ENCODE assay signal across 3 cellular contexts in genomic region chr19:3518231-3518630, GRCh38.
TF ChIP-seq lines count a peak whose summit lies in the region.

No MANE protein-coding gene starts in this region.

TF ChIP-seq in GM23338, 12 proteins besides CTCF, POLR2A, EP300 and RAD21:
- TF ChIP-seq ETS1 (IDR thresholded peaks at IDR 0.05) = no peak
- peak; percentile 67 for TF ChIP-seq NANOG (IDR thresholded peaks at IDR 0.05; ENCODE audit: borderline replicate concordance)
- no peak for TF ChIP-seq EZH2phosphoT487 (IDR thresholded peaks at IDR 0.05; ENCODE audit: unreplicated experiment)
TF ChIP-seq in GM23338: peak in this region for 1.

TF ChIP-seq in WTC11, 78 proteins besides CTCF, POLR2A, EP300 and RAD21:
- TF ChIP-seq ETV6 (CRISPR knock-in tag; IDR thresholded peaks at IDR 0.05) (no peak), PRDM15 (CRISPR knock-in tag; IDR thresholded peaks at IDR 0.05) (peak; percentile 71), NFATC4 (CRISPR knock-in tag; IDR thresholded peaks at IDR 0.05) (no peak), NFYB (CRISPR knock-in tag; conservative IDR thresholded peaks at IDR 0.05; ENCODE audit: low read depth) (no peak), TCF7 (CRISPR knock-in tag; IDR thresholded peaks at IDR 0.05; ENCODE audit: low read depth) (no peak), IRF1 (CRISPR knock-in tag; IDR thresholded peaks at IDR 0.05) (no peak), CBFB (CRISPR knock-in tag; IDR thresholded peaks at IDR 0.05; ENCODE audit: low read depth) (no peak), KAT7 (CRISPR knock-in tag; IDR thresholded peaks at IDR 0.05; ENCODE audit: borderline replicate concordance) (no peak), ZSCAN18 (CRISPR knock-in tag; IDR thresholded peaks at IDR 0.05) (no peak), SMAD4 (CRISPR knock-in tag; IDR thresholded peaks at IDR 0.05) (no peak), ZNF281 (CRISPR knock-in tag; IDR thresholded peaks at IDR 0.05) (no peak), ZNF121 (CRISPR knock-in tag; IDR thresholded peaks at IDR 0.05) (peak; percentile 89; the same call in 1 of the 2 replicates), ZNF232 (CRISPR knock-in tag; IDR thresholded peaks at IDR 0.05) (no peak), NR1H2 (CRISPR knock-in tag; IDR thresholded peaks at IDR 0.05) (no peak), FOXK1 (CRISPR knock-in tag; IDR thresholded peaks at IDR 0.05) (0 out of 2 replicates have a peak, but pooled peaks have one; percentile 15), RORB (CRISPR knock-in tag; IDR thresholded peaks at IDR 0.05) (no peak), TEAD1 (CRISPR knock-in tag; IDR thresholded peaks at IDR 0.05) (no peak), ZNF423 (CRISPR knock-in tag; IDR thresholded peaks at IDR 0.05) (peak; percentile 57), USF1 (CRISPR knock-in tag; IDR thresholded peaks at IDR 0.05) (no peak), JAZF1 (CRISPR knock-in tag; IDR thresholded peaks at IDR 0.05) (no peak)
TF ChIP-seq in WTC11: peak in this region for 4.

TF ChIP-seq in liver, 16 proteins besides CTCF, POLR2A, EP300 and RAD21:
- TF ChIP-seq TAF1 (conservative IDR thresholded peaks at IDR 0.05) (no peak), NR2F2 (IDR thresholded peaks at IDR 0.05) (no peak), FOXA2 (IDR thresholded peaks at IDR 0.05) (no peak), HNF4A (conservative IDR thresholded peaks at IDR 0.05) (no peak), YY1 (IDR thresholded peaks at IDR 0.05) (no peak), SP1 (IDR thresholded peaks at IDR 0.05) (no peak), JUND (IDR thresholded peaks at IDR 0.05) (no peak), REST (IDR thresholded peaks at IDR 0.05) (no peak), EGR1 (IDR thresholded peaks at IDR 0.05; ENCODE audit: low read depth in 2 of 2) (no peak), ZBTB33 (IDR thresholded peaks at IDR 0.05) (no peak), GABPA (IDR thresholded peaks at IDR 0.05 in 1 of 2, conservative IDR thresholded peaks at IDR 0.05 in 1 of 2) (no peak), MAX (IDR thresholded peaks at IDR 0.05) (no peak), HNF4G (IDR thresholded peaks at IDR 0.05) (no peak), ATF3 (IDR thresholded peaks at IDR 0.05) (no peak), FOXA1 (IDR thresholded peaks at IDR 0.05) (no peak)
